1 cellular context compared by ENCODE assay signal in genomic region chr4:163587867-163588266, GRCh38.
TF ChIP-seq lines count a peak whose summit lies in the region.

No MANE protein-coding gene starts in this region.

TF ChIP-seq in GM23338, 12 proteins besides CTCF, POLR2A, EP300 and RAD21 (continued from another document):
- TF ChIP-seq ZNF114 (CRISPR knock-in tag; IDR thresholded peaks at IDR 0.05): no peak
